In the genomic region with DNA sequence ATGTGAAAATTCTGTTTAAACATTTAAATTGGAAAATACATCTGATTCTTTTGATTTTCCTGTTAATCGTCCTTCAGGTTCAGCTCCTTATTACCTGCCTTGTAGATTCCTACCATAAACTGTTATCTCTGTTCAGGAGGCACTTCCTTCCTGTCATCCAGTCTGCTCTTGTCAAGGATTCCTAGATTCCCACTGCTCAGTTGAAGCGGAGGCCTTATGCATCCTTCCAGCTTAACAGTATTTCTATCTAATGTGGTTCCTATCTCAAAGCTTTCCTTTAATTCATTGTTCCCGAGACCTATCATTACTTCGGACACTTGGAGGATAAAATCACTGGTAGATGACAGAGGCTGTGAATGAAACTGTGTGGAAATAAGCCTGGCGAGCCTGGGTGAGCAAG, we compare ENCODE assay signal across 31 cellular contexts.
"Had no signal": no experiment of that assay in that cellular context is flagged by ENCODE, and none has a peak within 500 bp of the region (broad histone marks: within the 10 kb centered on the region; RNA-seq: fewer than 3 reads in every experiment).

No MANE protein-coding gene starts in this region.

- FAIRE-seq: astrocyte, endothelial cell of umbilical vein had no signal

- H3K4me1 ChIP-seq: esophagus squamous epithelium, gastroesophageal sphincter had no signal

- H3K9me3 Mint-ChIP-seq: activated B cell treated with CpG ODN at 0.5 μM for 24 hours; activated CD8-positive, alpha-beta T cell treated with anti-CD3 and anti-CD28 coated beads for 36 hours; activated naive CD4-positive, alpha-beta T cell treated with anti-CD3 and anti-CD28 coated beads, Interleukin-2, amount 10 ng/mL, durations not matched to agents 7 days and 5 days; activated naive CD4-positive, alpha-beta T cell treated with anti-CD3 and anti-CD28 coated beads, Interleukin-2, amount 50 U/mL, for 72 hours; activated naive CD8-positive, alpha-beta T cell treated with anti-CD3 and anti-CD28 coated beads, Interleukin-2, amount 10 ng/mL, durations not matched to agents 7 days and 5 days; effector memory CD8-positive, alpha-beta T cell; T-helper 2 cell treated with Interferon-gamma antibody and Interleukin-4, amounts not matched to agents 5 μg/mL and 100 μg/mL, for 36 hours had no signal

- H3K27ac Mint-ChIP-seq: activated B cell treated with CpG ODN at 0.5 μM for 24 hours; activated CD8-positive, alpha-beta T cell treated with anti-CD3 and anti-CD28 coated beads for 36 hours; activated naive CD4-positive, alpha-beta T cell treated with anti-CD3 and anti-CD28 coated beads, Interleukin-2, amount 10 ng/mL, durations not matched to agents 7 days and 5 days; activated naive CD4-positive, alpha-beta T cell treated with anti-CD3 and anti-CD28 coated beads, Interleukin-2, amount 50 U/mL, for 72 hours; activated naive CD8-positive, alpha-beta T cell treated with anti-CD3 and anti-CD28 coated beads, Interleukin-2, amount 10 ng/mL, durations not matched to agents 7 days and 5 days; effector memory CD8-positive, alpha-beta T cell; T-helper 17 cell; T-helper 2 cell treated with Interferon-gamma antibody and Interleukin-4, amounts not matched to agents 5 μg/mL and 100 μg/mL, for 36 hours had no signal

- H3K4me3 Mint-ChIP-seq: activated B cell treated with CpG ODN at 0.5 μM for 24 hours; activated CD8-positive, alpha-beta T cell treated with anti-CD3 and anti-CD28 coated beads for 36 hours; activated naive CD4-positive, alpha-beta T cell treated with anti-CD3 and anti-CD28 coated beads, Interleukin-2, amount 10 ng/mL, durations not matched to agents 7 days and 5 days; activated naive CD8-positive, alpha-beta T cell treated with anti-CD3 and anti-CD28 coated beads, Interleukin-2, amount 10 ng/mL, durations not matched to agents 7 days and 5 days; effector memory CD8-positive, alpha-beta T cell; T-helper 17 cell; T-helper 2 cell treated with Interferon-gamma antibody and Interleukin-4, amounts not matched to agents 5 μg/mL and 100 μg/mL, for 36 hours had no signal

- H3K27ac ChIP-seq: epithelial cell of prostate, esophagus squamous epithelium, gastroesophageal sphincter, WERI-Rb-1 had no signal

- H3K9me3 ChIP-seq: esophagus squamous epithelium, gastroesophageal sphincter had no signal

- H3K4me1 Mint-ChIP-seq: activated B cell treated with CpG ODN at 0.5 μM for 24 hours; activated naive CD4-positive, alpha-beta T cell treated with anti-CD3 and anti-CD28 coated beads, Interleukin-2, amount 10 ng/mL, durations not matched to agents 7 days and 5 days; activated naive CD8-positive, alpha-beta T cell treated with anti-CD3 and anti-CD28 coated beads, Interleukin-2, amount 10 ng/mL, durations not matched to agents 7 days and 5 days had no signal

- H3K27me3 ChIP-seq: esophagus squamous epithelium, gastroesophageal sphincter had no signal

- H3K4me3 ChIP-seq: esophagus squamous epithelium, gastroesophageal sphincter had no signal

- DNase-seq: activated B cell treated with CpG ODN at 0.5 μM for 24 hours; activated CD4-positive, alpha-beta T cell treated with anti-CD3 and anti-CD28 coated beads for 48 hours; activated CD4-positive, alpha-beta T cell treated with anti-CD3 and anti-CD28 coated beads, Interleukin-2, amount 50 U/mL, for 1 hour; activated CD4-positive, alpha-beta T cell treated with anti-CD3 and anti-CD28 coated beads, Interleukin-2, amount 50 U/mL, for 48 hours; activated CD8-positive, alpha-beta memory T cell treated with anti-CD3 and anti-CD28 coated beads for 24 hours; activated CD8-positive, alpha-beta memory T cell treated with anti-CD3 and anti-CD28 coated beads, Interleukin-2, amount 50 U/mL, for 4 hours; activated CD8-positive, alpha-beta T cell treated with anti-CD3 and anti-CD28 coated beads for 36 hours; activated gamma-delta T cell; activated naive CD4-positive, alpha-beta T cell; activated naive CD4-positive, alpha-beta T cell treated with anti-CD3 and anti-CD28 coated beads, Interleukin-2, amount 10 ng/mL, durations not matched to agents 7 days and 5 days; activated naive CD8-positive, alpha-beta T cell treated with anti-CD3 and anti-CD28 coated beads, Interleukin-2, amount 10 ng/mL, durations not matched to agents 7 days and 5 days; activated T-cell treated with anti-CD3 and anti-CD28 coated beads, Interleukin-2, amount 50 U/mL, for 1 hour; activated T-cell treated with anti-CD3 and anti-CD28 coated beads, Interleukin-2, amount 50 U/mL, for 48 hours; anterior cingulate cortex; caudate nucleus; cortex of kidney; dermis blood vessel endothelial cell; effector CD4-positive, alpha-beta T cell; effector memory CD8-positive, alpha-beta T cell; esophagus squamous epithelium; foreskin melanocyte; T-helper 1 cell; T-helper 17 cell; T1000; WERI-Rb-1 had no signal

- H3K27me3 Mint-ChIP-seq: activated B cell treated with CpG ODN at 0.5 μM for 24 hours; activated CD8-positive, alpha-beta T cell treated with anti-CD3 and anti-CD28 coated beads for 36 hours; activated naive CD4-positive, alpha-beta T cell treated with anti-CD3 and anti-CD28 coated beads, Interleukin-2, amount 10 ng/mL, durations not matched to agents 7 days and 5 days; activated naive CD8-positive, alpha-beta T cell treated with anti-CD3 and anti-CD28 coated beads, Interleukin-2, amount 10 ng/mL, durations not matched to agents 7 days and 5 days; effector memory CD8-positive, alpha-beta T cell; T-helper 17 cell had no signal
